8 cellular contexts compared by ENCODE assay signal in genomic region chr2:60551241-60552095, GRCh38. TPM values are rescaled to one million over a fixed set of nuclear protein-coding genes. Genes with fewer than 3 reads are reported as not detected.
A peak's percentile ranks its signal among the peaks of the same experiment; 100 is the strongest.
DNase-seq lines count a peak whose midpoint lies in the region; ATAC-seq, FAIRE-seq and TF ChIP-seq lines count a peak whose summit lies in the region.

No MANE protein-coding gene starts in this region.

- H3K27ac Mint-ChIP-seq in naive thymus-derived CD4-positive, alpha-beta T cell, result peak overlapping the region in 3 of 9 donors; percentile 55 to 70 (median 65)

- peak overlapping the region; percentile 54 for H3K9ac ChIP-seq in endocrine pancreas (ENCODE audit: control insufficient read depth, insufficient read depth, low read length)

- no peaks in the 10 kb centered on the region for H3K36me3 Mint-ChIP-seq in naive thymus-derived CD4-positive, alpha-beta T cell

- TF ChIP-seq POLR2A in GM12891 (IDR thresholded peaks at IDR 0.05; ENCODE audit: low read depth, low read length), result no peak
- TF ChIP-seq POLR2A in Raji (IDR thresholded peaks at IDR 0.05; ENCODE audit: insufficient read depth, low read depth, low read length), result peak; percentile 42; the same call in 1 of the 2 replicates

- ATAC-seq in naive thymus-derived CD4-positive, alpha-beta T cell, result no peak

- H3K27ac ChIP-seq in AG04450 (ENCODE audit: low read depth, low read length), result no peak overlapping the region
- no peak overlapping the region for H3K27ac ChIP-seq in naive thymus-derived CD4-positive, alpha-beta T cell (ENCODE audit: low read depth, low read length)

- H3K4me1 ChIP-seq in endocrine pancreas (ENCODE audit: control insufficient read depth, insufficient read depth, low read length), result no peaks in the 10 kb centered on the region
- H3K4me1 ChIP-seq in naive thymus-derived CD4-positive, alpha-beta T cell (ENCODE audit: control insufficient read depth in 2 of 2, insufficient read depth in 2 of 2, low read length in 2 of 2), result peaks cover 14 to 21% of the 10 kb centered on the region in 2 donors

- intact Hi-C loops in naive thymus-derived CD4-positive, alpha-beta T cell (cut with micrococcal nuclease), result loop anchor here (5.0 to 10.0 kb wide), 6 partner anchors 331 to 1977 kb away; partner anchors contain the start of gene REL (in 1 of the 2)

- peaks cover 16 to 67% (median 45%) of the 10 kb centered on the region in 7 donors for H3K4me1 Mint-ChIP-seq in naive thymus-derived CD4-positive, alpha-beta T cell

- H3K9me3 ChIP-seq in AG04450 (ENCODE audit: control insufficient read depth, insufficient read depth, low read length) (no peaks in the 10 kb centered on the region; the same call in 1 of the 2 replicates), endocrine pancreas (ENCODE audit: control insufficient read depth, low read length) (no peaks in the 10 kb centered on the region)
- H3K9me3 ChIP-seq in naive thymus-derived CD4-positive, alpha-beta T cell (ENCODE audit: control insufficient read depth in 2 of 3, low read length in 3 of 3), result no peaks in the 10 kb centered on the region

- CTCF ChIA-PET in AG04450 (lab: Charles Lee), result interaction anchor here (1.0 to 2.7 kb wide), 6 partner anchors 9 to 1250 kb away, joined by 3 to 28 read pairs (median 6); no protein-coding TSS in a partner anchor
- CTCF ChIA-PET in naive thymus-derived CD4-positive, alpha-beta T cell (lab: Charles Lee), result no interaction called here

- H3K4me3 ChIP-seq in AG04450 (ENCODE audit: low read depth, low read length) (peak overlapping the region; percentile 71), endocrine pancreas (ENCODE audit: control insufficient read depth, insufficient read depth, low read length) (peak overlapping the region; percentile 4)
- H3K4me3 ChIP-seq in naive thymus-derived CD4-positive, alpha-beta T cell (ENCODE audit: low read length), result no peak overlapping the region

- TF ChIP-seq CTCF in AG04450 (IDR thresholded peaks at IDR 0.05; ENCODE audit: low read depth, low read length), result no peak

- no peaks in the 10 kb centered on the region for H3K36me3 ChIP-seq in endocrine pancreas (ENCODE audit: control insufficient read depth, insufficient read depth, low read length)
- no peaks in the 10 kb centered on the region for H3K36me3 ChIP-seq in naive thymus-derived CD4-positive, alpha-beta T cell (ENCODE audit: control insufficient read depth in 2 of 3, insufficient read depth in 3 of 3, low read length in 3 of 3)

- DNase-seq in AG04450 (ENCODE audit: low read depth, low spot score), result no peak
- no peak for DNase-seq in GM12891 (ENCODE audit: insufficient read length, low spot score)
- DNase-seq in naive thymus-derived CD4-positive, alpha-beta T cell, result peak in 2 of 9 donors; percentile 28 to 35
- DNase-seq in NCI-H128 (lab: John Stamatoyannopoulos, UW; ENCODE audit: unreplicated experiment), result no peak
- DNase-seq in HPDE6-E6E7 (ENCODE audit: extremely low spot score), result no peak
- DNase-seq in activated CD4-positive, alpha-beta T cell treated with anti-CD3 and anti-CD28 coated beads, Interleukin-2, amount 50 U/mL, for 4 hours, result no peak

- peaks cover 40 to 87% (median 55%) of the 10 kb centered on the region in 5 donors for H3K27me3 Mint-ChIP-seq in naive thymus-derived CD4-positive, alpha-beta T cell

- peaks cover 0 to 4% (median 0%) of the 10 kb centered on the region in 11 donors for H3K9me3 Mint-ChIP-seq in naive thymus-derived CD4-positive, alpha-beta T cell

- peak overlapping the region; percentile 45 to 93 (median 86) for H3K4me3 Mint-ChIP-seq in naive thymus-derived CD4-positive, alpha-beta T cell

- H3K27me3 ChIP-seq in AG04450 (ENCODE audit: control insufficient read depth, insufficient read depth, low read length) (peaks cover 14% of the 10 kb centered on the region), endocrine pancreas (ENCODE audit: control insufficient read depth, insufficient read depth, low read length) (no peaks in the 10 kb centered on the region)
- peaks cover 14 to 41% of the 10 kb centered on the region in 2 donors for H3K27me3 ChIP-seq in naive thymus-derived CD4-positive, alpha-beta T cell (ENCODE audit: control insufficient read depth in 2 of 2, insufficient read depth in 2 of 2, low read length in 2 of 2)

- peak; percentile 68 for FAIRE-seq in GM12891 (lab: Jason Lieb, UNC)

- POLR2A ChIA-PET in AG04450 (lab: Yijun Ruan, JAX), result no interaction called here
- POLR2A ChIA-PET in naive thymus-derived CD4-positive, alpha-beta T cell (lab: Charles Lee), result no interaction called here

TF ChIP-seq in GM12891, 5 proteins besides CTCF, POLR2A, EP300 and RAD21:
- TF ChIP-seq PAX5 (IDR thresholded peaks at IDR 0.05; ENCODE audit: insufficient read depth, low read length, severe bottlenecking) (no peak), TAF1 (IDR thresholded peaks at IDR 0.05; ENCODE audit: low read depth, low read length) (no peak), POU2F2 (IDR thresholded peaks at IDR 0.05; ENCODE audit: low read depth, low read length) (no peak), POLR2AphosphoS5 (IDR thresholded peaks at IDR 0.05; ENCODE audit: low read depth, low read length) (no peak), SPI1 (IDR thresholded peaks at IDR 0.05; ENCODE audit: low read depth, low read length) (no peak)

RNA-seq across cellular contexts. Expression of gene BCL11A, which starts 2.0 kb away (rescaled TPM):
- 1.1 and 1.4 TPM in 2 replicates for polyA plus RNA-seq in AG04450 (2011; rRNA removed)
- 2.8 and 4.2 TPM in 2 replicates for polyA minus RNA-seq in AG04450 (2011; rRNA and poly(A)+ RNA removed)
- 10.6 TPM for polyA plus RNA-seq in GM12891 (2012; ENCODE audit: low read depth, missing spikeins)
- total RNA-seq in naive thymus-derived CD4-positive, alpha-beta T cell, result 10 to 100 TPM in 1 of 5 experiments, 1 to 10 TPM in 3, not detected in 1; 1.6 to 26.2 (median 4.4) TPM
- 1 to 10 TPM; 1.5 to 2.8 TPM for polyA plus RNA-seq in naive thymus-derived CD4-positive, alpha-beta T cell
